10 cellular contexts compared by ENCODE assay signal in genomic region chr7:150380463-150380862, GRCh38. TPM values are rescaled to one million over a fixed set of nuclear protein-coding genes. Genes with fewer than 3 reads are reported as not detected.
DNase-seq lines count a peak whose midpoint lies in the region; ATAC-seq and TF ChIP-seq lines count a peak whose summit lies in the region.
"Had no signal": no experiment of that assay in that cellular context is flagged by ENCODE, and none has a peak within 500 bp of the region (broad histone marks: within the 10 kb centered on the region; RNA-seq: fewer than 3 reads in every experiment).

No MANE protein-coding gene starts in this region.

- H3K9me3 Mint-ChIP-seq in HFFc6 (no peaks in the 10 kb centered on the region), nephron progenitor cell (no peaks in the 10 kb centered on the region)

- H3K9me2 ChIP-seq in DOHH2 (replicated peaks; ENCODE audit: control insufficient read depth, low read length) = no peaks in the 10 kb centered on the region

- H3K27me3 Mint-ChIP-seq in HFFc6 (ENCODE audit: insufficient read depth) (peaks cover 3% of the 10 kb centered on the region; the same call in 1 of the 2 replicates), nephron progenitor cell (ENCODE audit: low read depth, poor library complexity) (peaks cover 8% of the 10 kb centered on the region)

- in situ Hi-C loops in astrocyte of the spinal cord (cut with HindIII; ENCODE audit: low sequenced_read_pairs) = no loop called here

- ATAC-seq in HG03280 (IDR thresholded peaks at IDR 0.05; ENCODE audit: unreplicated experiment) (no peak), HG03521 (IDR thresholded peaks at IDR 0.05; ENCODE audit: unreplicated experiment) (no peak)

- peaks cover 54% of the 10 kb centered on the region for H3K79me2 ChIP-seq in DOHH2 (ENCODE audit: control insufficient read depth, low read length)

- no peaks in the 10 kb centered on the region; the same call in 1 of the 2 replicates for H4K20me1 ChIP-seq in DOHH2 (ENCODE audit: control insufficient read depth, insufficient read depth, low read depth, low read length)

- H3K27ac ChIP-seq in DOHH2 (ENCODE audit: low read depth, low read length) = peak overlapping the region; percentile 81

- H3K4me3 ChIP-seq in DOHH2 (ENCODE audit: low read length) = peak overlapping the region; percentile 79
- peak overlapping the region; percentile 83 for H3K4me3 ChIP-seq in astrocyte of the spinal cord (ENCODE audit: low read depth, low read length)

- H3K4me2 ChIP-seq in DOHH2 (ENCODE audit: low read length) = peak overlapping the region; percentile 86

- H3F3A ChIP-seq in DOHH2 (ENCODE audit: control insufficient read depth, insufficient read depth) = peaks cover 43% of the 10 kb centered on the region

- H3K9me3 ChIP-seq in DOHH2 (ENCODE audit: control insufficient read depth, insufficient read depth, low read length) = no peaks in the 10 kb centered on the region

- H3K4me1 ChIP-seq in DOHH2 (ENCODE audit: control insufficient read depth, low read length) = peaks cover 83% of the 10 kb centered on the region

- no peak for DNase-seq in HFFc6
- DNase-seq in astrocyte of the spinal cord (ENCODE audit: low read depth, low spot score) = no peak
- DNase-seq in nephron progenitor cell = no peak
- no peak for DNase-seq in NCI-H345 treated with DMSO at 0.1 percent for 48 hours (lab: John Stamatoyannopoulos, UW; ENCODE audit: unreplicated experiment)
- no peak for DNase-seq in cerebellar nuclear complex (lab: John Stamatoyannopoulos, UW)

- H3K27ac Mint-ChIP-seq in HFFc6 (peak overlapping the region; percentile 80; the same call in 1 of the 2 replicates), nephron progenitor cell (peak overlapping the region; percentile 6)

- H3K27me3 ChIP-seq in DOHH2 (ENCODE audit: control insufficient read depth, low read length) = no peaks in the 10 kb centered on the region

- no peak for TF ChIP-seq CTCF in DOHH2 (IDR thresholded peaks at IDR 0.05; ENCODE audit: low read depth, low read length, poor library complexity, severe bottlenecking)
- TF ChIP-seq CTCF in HFFc6 (IDR thresholded peaks at IDR 0.05) = no peak
- TF ChIP-seq CTCF in astrocyte of the spinal cord (IDR thresholded peaks at IDR 0.05; ENCODE audit: low read depth, low read length) = no peak
- no peak for TF ChIP-seq CTCF in nephron progenitor cell (IDR thresholded peaks at IDR 0.05)

- peak overlapping the region; percentile 95 for H3K4me3 Mint-ChIP-seq in HFFc6
- H3K4me3 Mint-ChIP-seq in nephron progenitor cell = peak overlapping the region; percentile 99

- H3K36me3 Mint-ChIP-seq in HFFc6 (ENCODE audit: low read depth) (no peaks in the 10 kb centered on the region), nephron progenitor cell (ENCODE audit: low read depth) (no peaks in the 10 kb centered on the region)

- H3K36me3 ChIP-seq in DOHH2 (ENCODE audit: control insufficient read depth, low read length) = peaks cover 13% of the 10 kb centered on the region

- H3K4me1 Mint-ChIP-seq in HFFc6 (ENCODE audit: low read depth) (peaks cover 39% of the 10 kb centered on the region), nephron progenitor cell (peaks cover 86% of the 10 kb centered on the region)

RNA-seq across cellular contexts. Expression of gene ZNF775, which starts 1.3 kb away (rescaled TPM):
- total RNA-seq in HFFc6 (2021; fragmentation: NEBNext Ultra II Directional; extraction: Animal tissue kit (Norgen Biotek cat#: 25700)) = 1 to 10 TPM; 2.7 to 3.8 (median 2.9) TPM

RNA-seq across cellular contexts. Expression of gene REPIN1, which starts 11.8 kb away (rescaled TPM):
- total RNA-seq in HFFc6 (2021; fragmentation: NEBNext Ultra II Directional; extraction: Animal tissue kit (Norgen Biotek cat#: 25700)) = 10 to 100 TPM; 68.8 to 78.3 (median 75.5) TPM

RNA-seq across cellular contexts. Expression of gene RARRES2, which starts 39.0 kb away (rescaled TPM):
- total RNA-seq in HFFc6 (2021; fragmentation: NEBNext Ultra II Directional; extraction: Animal tissue kit (Norgen Biotek cat#: 25700)) = under 1 TPM in 2 of 6 experiments, not detected in 4; 0.28 to 0.39 TPM
- total RNA-seq: H4, mononuclear cell had no signal

RNA-seq across cellular contexts. Expression of gene ACTR3C, which starts 57.1 kb away (rescaled TPM):
- not detected for total RNA-seq in HFFc6 (2021; fragmentation: NEBNext Ultra II Directional; extraction: Animal tissue kit (Norgen Biotek cat#: 25700))

RNA-seq across cellular contexts. Expression of gene LRRC61, which starts 57.3 kb away (rescaled TPM):
- not detected for total RNA-seq in HFFc6 (2021; fragmentation: NEBNext Ultra II Directional; extraction: Animal tissue kit (Norgen Biotek cat#: 25700))
- total RNA-seq: H4 had no signal
